In genomic region chr6:97469451-97469850, GRCh38 we compare ENCODE assay signal across 29 cellular contexts.
"Had no signal": no experiment of that assay in that cellular context is flagged by ENCODE, and none has a peak within 500 bp of the region (broad histone marks: within the 10 kb centered on the region; RNA-seq: fewer than 3 reads in every experiment).

No MANE protein-coding gene starts in this region.

- H3K27ac Mint-ChIP-seq: dendritic cell treated with granulocyte-macrophage colony-stimulating factor and Interleukin-4, amounts not matched to agents 40 ng/mL and 50 ng/mL, for 4 days; effector memory CD8-positive, alpha-beta T cell; endodermal cell had no signal

- H3K4me1 ChIP-seq: colonic mucosa, esophagus muscularis mucosa, esophagus squamous epithelium, foreskin keratinocyte, gastrocnemius medialis, gastroesophageal sphincter, heart left ventricle, heart right ventricle had no signal

- H3K9me3 ChIP-seq: colonic mucosa, esophagus muscularis mucosa, esophagus squamous epithelium, gastrocnemius medialis, gastroesophageal sphincter, heart left ventricle, heart right ventricle had no signal

- H3K27me3 Mint-ChIP-seq: dendritic cell treated with granulocyte-macrophage colony-stimulating factor and Interleukin-4, amounts not matched to agents 40 ng/mL and 50 ng/mL, for 4 days had no signal

- H3K27ac ChIP-seq: colonic mucosa, coronary artery, dorsolateral prefrontal cortex, epithelial cell of prostate, esophagus muscularis mucosa, esophagus squamous epithelium, foreskin keratinocyte, gastrocnemius medialis, gastroesophageal sphincter, heart left ventricle, heart right ventricle had no signal

- FAIRE-seq: colon, endometrium, endothelial cell of umbilical vein, frontal cortex had no signal

- H3K4me3 ChIP-seq: colonic mucosa, coronary artery, dorsolateral prefrontal cortex, esophagus muscularis mucosa, esophagus squamous epithelium, gastrocnemius medialis, gastroesophageal sphincter, heart left ventricle, heart right ventricle had no signal

- DNase-seq: colonic mucosa; cortex of kidney; dermis blood vessel endothelial cell; dorsolateral prefrontal cortex; effector CD4-positive, alpha-beta T cell; effector CD8-positive, alpha-beta T cell; effector memory CD4-positive, alpha-beta T cell; effector memory CD8-positive, alpha-beta T cell; endodermal cell; erythroblast; esophagus squamous epithelium; foreskin fibroblast; foreskin keratinocyte; foreskin melanocyte; gastrocnemius medialis; glutamatergic neuron; head of caudate nucleus; heart left ventricle; heart right ventricle had no signal

- H3K27me3 ChIP-seq: colonic mucosa, dorsolateral prefrontal cortex, esophagus muscularis mucosa, esophagus squamous epithelium, foreskin keratinocyte, gastrocnemius medialis, heart left ventricle had no signal

- H3K36me3 ChIP-seq: colonic mucosa, esophagus muscularis mucosa, esophagus squamous epithelium, gastrocnemius medialis, gastroesophageal sphincter, heart left ventricle, heart right ventricle had no signal

- H3K9me3 Mint-ChIP-seq: dendritic cell treated with granulocyte-macrophage colony-stimulating factor and Interleukin-4, amounts not matched to agents 40 ng/mL and 50 ng/mL, for 4 days; effector memory CD8-positive, alpha-beta T cell; endodermal cell had no signal

- ATAC-seq: effector memory CD8-positive, alpha-beta T cell; esophagus mucosa; foreskin keratinocyte; gastrocnemius medialis; gastroesophageal sphincter; heart left ventricle; heart right ventricle had no signal

- H3K4me3 Mint-ChIP-seq: dendritic cell treated with granulocyte-macrophage colony-stimulating factor and Interleukin-4, amounts not matched to agents 40 ng/mL and 50 ng/mL, for 4 days; effector memory CD8-positive, alpha-beta T cell; endodermal cell had no signal
